8 cellular contexts compared by ENCODE assay signal in genomic region chr21:39445339-39446269, GRCh38. TPM values are rescaled to one million over a fixed set of nuclear protein-coding genes. Genes with fewer than 3 reads are reported as not detected.
DNase-seq lines count a peak whose midpoint lies in the region; ATAC-seq and TF ChIP-seq lines count a peak whose summit lies in the region.

Gene LCA5L, minus strand, starts transcription at chr21:39445778. Its CDS starts 17,285 bp downstream, at chr21:39428493.

- H3K27me3 ChIP-seq in kidney epithelial cell (ENCODE audit: control insufficient read depth, insufficient read depth, low read length): no peaks in the 10 kb centered on the region

- H3K4me3 Mint-ChIP-seq in central memory CD8-positive, alpha-beta T cell: peak within 1 kb of the TSS; percentile 84

- no peaks in the 10 kb centered on the region for H3K9me3 Mint-ChIP-seq in central memory CD8-positive, alpha-beta T cell

- H3K4me3 ChIP-seq in kidney epithelial cell (ENCODE audit: low read depth, low read length): peak within 1 kb of the TSS; percentile 79

- no peaks in the 10 kb centered on the region for H3K36me3 ChIP-seq in kidney epithelial cell (ENCODE audit: control insufficient read depth, insufficient read depth, low read length)

- peak; percentile 100 for DNase-seq in AG20443 (ENCODE audit: low spot score)
- peak; percentile 95 for DNase-seq in NCI-H345 (lab: John Stamatoyannopoulos, UW)
- peak; percentile 73 for DNase-seq in activated CD4-positive, CD25-positive, alpha-beta regulatory T cell treated with anti-CD3 and anti-CD28 coated beads, Interleukin-2, amount 50 U/mL, for 16 hours (ENCODE audit: low read depth, low spot score)
- peak; percentile 80 to 86 for DNase-seq in central memory CD8-positive, alpha-beta T cell (ENCODE audit: low spot score in 2 of 2)
- no peak for DNase-seq in kidney epithelial cell (ENCODE audit: low read depth)
- peak; percentile 93 for DNase-seq in stimulated activated CD4-positive, alpha-beta T cell treated with anti-CD3 and anti-CD28 coated beads, Interleukin-15, amount 100 ng/mL, for 24 hours

- peaks cover 18% of the 10 kb centered on the region for H3K36me3 Mint-ChIP-seq in central memory CD8-positive, alpha-beta T cell (ENCODE audit: insufficient read depth)

- H3K4me1 Mint-ChIP-seq in central memory CD8-positive, alpha-beta T cell: peaks cover 11% of the 10 kb centered on the region

- ATAC-seq in GM19023 (IDR thresholded peaks at IDR 0.05; ENCODE audit: unreplicated experiment): peak; percentile 92
- ATAC-seq in HG03196 (IDR thresholded peaks at IDR 0.05; ENCODE audit: unreplicated experiment): peak; percentile 93
- ATAC-seq in central memory CD8-positive, alpha-beta T cell (replicated peaks; ENCODE audit: extremely low read depth, poor library complexity, severe bottlenecking): peak; percentile 90

- H3K27me3 Mint-ChIP-seq in central memory CD8-positive, alpha-beta T cell: peaks cover 43% of the 10 kb centered on the region

- no peak for TF ChIP-seq CTCF in kidney epithelial cell (IDR thresholded peaks at IDR 0.05; ENCODE audit: insufficient read depth, low read length, poor library complexity, severe bottlenecking)

- H3K27ac Mint-ChIP-seq in central memory CD8-positive, alpha-beta T cell (ENCODE audit: low read depth): peak within 1 kb of the TSS; percentile 93

RNA-seq across cellular contexts. Expression of gene LCA5L, which starts in this region (rescaled TPM):
- 2.0 and 4.4 TPM in 2 replicates for total RNA-seq in kidney epithelial cell
